16 cellular contexts compared by ENCODE assay signal in the genomic region with DNA sequence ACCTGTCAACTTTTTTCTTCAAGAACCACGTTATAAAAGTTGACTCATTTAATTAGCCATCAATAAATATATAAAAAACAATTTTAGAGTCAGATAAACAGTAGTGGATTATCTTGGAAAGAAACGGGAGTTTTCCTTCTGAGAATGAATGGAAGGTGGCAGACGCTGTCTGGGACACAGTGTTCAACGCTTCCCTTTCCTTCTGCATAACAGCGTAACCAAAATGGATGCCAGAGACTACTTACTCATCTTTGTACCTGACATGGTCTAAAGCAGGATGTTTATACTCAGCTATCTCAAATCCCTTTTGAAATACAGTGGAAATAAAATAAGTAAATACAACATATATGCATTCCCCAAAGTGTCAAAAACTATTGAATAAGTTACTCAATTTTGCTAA.
A peak's percentile ranks its signal among the peaks of the same experiment; 100 is the strongest.
DNase-seq lines count a peak whose midpoint lies in the region; ATAC-seq and TF ChIP-seq lines count a peak whose summit lies in the region.
"Had no signal": no experiment of that assay in that cellular context is flagged by ENCODE, and none has a peak within 500 bp of the region (broad histone marks: within the 10 kb centered on the region; RNA-seq: fewer than 3 reads in every experiment).

No MANE protein-coding gene starts in this region.

- peaks cover 50% of the 10 kb centered on the region for H3K4me1 Mint-ChIP-seq in mesothelial cell of epicardium

- no peak for TF ChIP-seq CTCF in A673 (conservative IDR thresholded peaks at IDR 0.05; ENCODE audit: low read depth, low read length)
- no peak for TF ChIP-seq CTCF in mesothelial cell of epicardium (IDR thresholded peaks at IDR 0.05; ENCODE audit: unreplicated experiment)

- no peak overlapping the region for H3K27ac Mint-ChIP-seq in mesothelial cell of epicardium
- H3K27ac Mint-ChIP-seq: CD14-positive monocyte; CD4-positive, alpha-beta memory T cell; H9 had no signal

- CTCF ChIA-PET in A673 (lab: Charles Lee): no interaction called here

- H3K4me3 ChIP-seq in A673 (ENCODE audit: low read depth, low read length, poor library complexity, severe bottlenecking): no peak overlapping the region
- H3K4me3 ChIP-seq: BLaER1 had no signal

- no peak for ATAC-seq in GM19463 (IDR thresholded peaks at IDR 0.05; ENCODE audit: unreplicated experiment)

- DNase-seq in A673 (ENCODE audit: low spot score) (no peak), G401 (ENCODE audit: low spot score) (peak; percentile 64), cerebellum (ENCODE audit: low spot score) (peak; percentile 23), iris pigment epithelial cell (ENCODE audit: low read depth) (peak; percentile 26), mesothelial cell of epicardium (ENCODE audit: low spot score in 2 of 2, unreplicated experiment in 2 of 2) (no peak), GOT3 (lab: John Stamatoyannopoulos, UW) (no peak)
- DNase-seq: AML-193; CD4-positive, alpha-beta memory T cell; DMS153; DND-41; EL; H9; KG1 had no signal

- H3K36me3 Mint-ChIP-seq in mesothelial cell of epicardium: no peaks in the 10 kb centered on the region
- H3K36me3 Mint-ChIP-seq: CD14-positive monocyte; CD4-positive, alpha-beta memory T cell had no signal

- POLR2A ChIA-PET in A673 (lab: Charles Lee; ENCODE audit: low non-redundant PET): no interaction called here

- H3K27me3 Mint-ChIP-seq in mesothelial cell of epicardium (ENCODE audit: low read depth): no peaks in the 10 kb centered on the region

- no peak overlapping the region for H3K4me3 Mint-ChIP-seq in mesothelial cell of epicardium
- H3K4me3 Mint-ChIP-seq: CD14-positive monocyte; CD4-positive, alpha-beta memory T cell; H9 had no signal

- in situ Hi-C loops in G401 (cut with HindIII; ENCODE audit: low sequenced_read_pairs): no loop called here

- no TSS peak for BruUV-seq in A673 (replicated peaks; lab: Mats Ljungman, UMichigan)

- peaks cover 97% of the 10 kb centered on the region for H3K4me1 ChIP-seq in A673 (ENCODE audit: insufficient read depth, low read length, poor library complexity, severe bottlenecking)

- H3K36me3 ChIP-seq in A673 (ENCODE audit: insufficient read depth, low read length, poor library complexity, severe bottlenecking): no peaks in the 10 kb centered on the region
- H3K36me3 ChIP-seq: BLaER1 had no signal

- no peaks in the 10 kb centered on the region for H3K9me3 ChIP-seq in A673 (ENCODE audit: low read depth, low read length, poor library complexity, severe bottlenecking)
- H3K9me3 ChIP-seq: BLaER1 had no signal

- H3K27me3 ChIP-seq in A673 (replicated peaks; ENCODE audit: insufficient read depth, low read depth, low read length, poor library complexity): no peaks in the 10 kb centered on the region
- H3K27me3 ChIP-seq: BLaER1 had no signal

- intact Hi-C loops in A673 (cut with micrococcal nuclease; ENCODE audit: unreplicated experiment): no loop called here

- peak overlapping the region; percentile 87 for H3K27ac ChIP-seq in A673 (ENCODE audit: low read depth, low read length, poor library complexity, severe bottlenecking)
- H3K27ac ChIP-seq: BLaER1 had no signal

- no peaks in the 10 kb centered on the region for H3K9me3 Mint-ChIP-seq in mesothelial cell of epicardium
- H3K9me3 Mint-ChIP-seq: CD14-positive monocyte, H9 had no signal

Comparison
In these comparisons a context has a peak if more than half of its experiments do, and no peak if none do; other contexts are left out.
1. DNase-seq: peak in G401 (single experiment), cerebellum (single experiment) and iris pigment epithelial cell (single experiment); none in A673 (single experiment), mesothelial cell of epicardium (0 of 2) and GOT3 (single experiment).